In genomic region chr22:39314251-39314971, GRCh38 we compare ENCODE assay signal across 10 cellular contexts. TPM values are rescaled to one million over a fixed set of nuclear protein-coding genes. Genes with fewer than 3 reads are reported as not detected.
A peak's percentile ranks its signal among the peaks of the same experiment; 100 is the strongest.
DNase-seq lines count a peak whose midpoint lies in the region; ATAC-seq and TF ChIP-seq lines count a peak whose summit lies in the region.
"Had no signal": no experiment of that assay in that cellular context is flagged by ENCODE, and none has a peak within 500 bp of the region (broad histone marks: within the 10 kb centered on the region; RNA-seq: fewer than 3 reads in every experiment).

No MANE protein-coding gene starts in this region.

- peaks cover 34% of the 10 kb centered on the region for H3K4me1 Mint-ChIP-seq in endodermal cell

- intact Hi-C loops in Panc1 (cut with micrococcal nuclease; ENCODE audit: unreplicated experiment) (loop anchor here (5.0 kb wide), 1 partner anchor 142 kb away; no protein-coding TSS in a partner anchor), posterior cingulate gyrus (cut with DNase I) (loop anchor here (10.0 kb wide), 1 partner anchor 440 kb away; the partner anchor contains the start of gene CBX6), lower lobe of right lung (cut with DNase I) (loop anchor here (10.0 kb wide), 1 partner anchor 140 kb away; no protein-coding TSS in a partner anchor)

- TF ChIP-seq CTCF in Panc1 (IDR thresholded peaks at IDR 0.05) (peak; percentile 41), endodermal cell (conservative IDR thresholded peaks at IDR 0.05) (peak; percentile 67), lower lobe of right lung (IDR thresholded peaks at IDR 0.05) (no peak)

- H3K4me3 Mint-ChIP-seq in endodermal cell = peak overlapping the region; percentile 100

- ATAC-seq in Panc1 (no peak), lower lobe of right lung (no peak)

- H3K9me3 ChIP-seq in Panc1 (ENCODE audit: control insufficient read depth, insufficient read depth, low read depth, low read length) = no peaks in the 10 kb centered on the region
- H3K9me3 ChIP-seq in endodermal cell (ENCODE audit: control insufficient read depth, low read length) = no peaks in the 10 kb centered on the region
- no peaks in the 10 kb centered on the region for H3K9me3 ChIP-seq in skeletal muscle tissue (ENCODE audit: control insufficient read depth in 3 of 3, low read length in 3 of 3)
- no peaks in the 10 kb centered on the region for H3K9me3 ChIP-seq in lower lobe of right lung

- H3K4me3 ChIP-seq in Panc1 (ENCODE audit: low read depth in 2 of 2, low read length in 2 of 2) (peak overlapping the region; percentile 91 to 96), endodermal cell (ENCODE audit: low read length) (peak overlapping the region; percentile 18), skeletal muscle tissue (ENCODE audit: low read length in 3 of 3) (peak overlapping the region in 1 of 3 donors; percentile 49), lower lobe of right lung (no peak overlapping the region)

- H3K27ac Mint-ChIP-seq in endodermal cell = peak overlapping the region; percentile 100

- H3K4me1 ChIP-seq in Panc1 (ENCODE audit: control insufficient read depth, insufficient read depth, low read length) = peaks cover 58% of the 10 kb centered on the region
- peaks cover 3% of the 10 kb centered on the region for H3K4me1 ChIP-seq in endodermal cell (ENCODE audit: control insufficient read depth, insufficient read depth, low read length)
- peaks cover 61 to 71% (median 61%) of the 10 kb centered on the region in 3 donors for H3K4me1 ChIP-seq in skeletal muscle tissue (ENCODE audit: control insufficient read depth in 3 of 3, insufficient read depth in 3 of 3, low read length in 3 of 3)
- peaks cover 69% of the 10 kb centered on the region for H3K4me1 ChIP-seq in lower lobe of right lung

- H3K27ac ChIP-seq in Panc1 (ENCODE audit: low read length) (peak overlapping the region; percentile 98), endodermal cell (ENCODE audit: low read depth, low read length) (no peak overlapping the region), skeletal muscle tissue (ENCODE audit: low read depth, low read length) (no peak overlapping the region), lower lobe of right lung (no peak overlapping the region)

- WGBS in endodermal cell (ENCODE audit: insufficient coverage in 1 of 2, insufficient read length in 1 of 2), 2 experiments = 95 to 100% methylated on average over 5 to 14 of the region's 14 CpGs

- no peaks in the 10 kb centered on the region for H3K27me3 Mint-ChIP-seq in endodermal cell (ENCODE audit: insufficient read depth)

- no TSS peak for BruUV-seq in Panc1 (replicated peaks; lab: Mats Ljungman, UMichigan)

- in situ Hi-C loops in Panc1 (cut with HindIII; ENCODE audit: low pct_unique_long_range_greater_than_20kb, low sequenced_read_pairs) = no loop called here

- H3K36me3 ChIP-seq in Panc1 (ENCODE audit: control insufficient read depth, insufficient read depth, low read length) (peaks cover 20% of the 10 kb centered on the region), endodermal cell (ENCODE audit: control insufficient read depth, insufficient read depth, low read length) (peaks cover 76% of the 10 kb centered on the region), skeletal muscle tissue (ENCODE audit: control insufficient read depth in 3 of 3, insufficient read depth in 3 of 3, low read length in 3 of 3) (peaks cover 64 to 68% (median 65%) of the 10 kb centered on the region in 3 donors), lower lobe of right lung (peaks cover 69% of the 10 kb centered on the region)

- POLR2A ChIA-PET in Panc1 (lab: Charles Lee) = interaction anchor here (0.5 kb wide), 1 partner anchor 31 kb away, joined by 3 read pairs; no protein-coding TSS in a partner anchor

- peaks cover 83% of the 10 kb centered on the region for H3K36me3 Mint-ChIP-seq in endodermal cell (ENCODE audit: low read depth)

- H3K9me3 Mint-ChIP-seq in endodermal cell = peaks cover 2% of the 10 kb centered on the region
- H3K9me3 Mint-ChIP-seq: immature natural killer cell had no signal

- peak; percentile 66 for DNase-seq in DMS53 (lab: John Stamatoyannopoulos, UW)
- DNase-seq in DMS53 treated with DMSO at 0.1 percent for 48 hours (lab: John Stamatoyannopoulos, UW; ENCODE audit: unreplicated experiment) = no peak
- DNase-seq in Panc1 (ENCODE audit: low read depth, low spot score) = no peak
- DNase-seq in endodermal cell = peak; percentile 74
- DNase-seq in posterior cingulate gyrus = no peak
- no peak for DNase-seq in lower lobe of right lung
- no peak for DNase-seq in inferior parietal cortex (ENCODE audit: extremely low spot score)
- DNase-seq: immature natural killer cell, NCI-H1092 had no signal

- CTCF ChIA-PET in Panc1 (lab: Charles Lee) = no interaction called here

- H3K27me3 ChIP-seq in Panc1 (ENCODE audit: control insufficient read depth, insufficient read depth, low read length) (no peaks in the 10 kb centered on the region), endodermal cell (ENCODE audit: control insufficient read depth, insufficient read depth, low read length, poor library complexity, severe bottlenecking) (no peaks in the 10 kb centered on the region), skeletal muscle tissue (ENCODE audit: control insufficient read depth in 3 of 3, insufficient read depth in 3 of 3, low read length in 3 of 3) (no peaks in the 10 kb centered on the region), lower lobe of right lung (ENCODE audit: low read depth) (no peaks in the 10 kb centered on the region)

- peak overlapping the region; percentile 29 for H3K9ac ChIP-seq in endodermal cell (ENCODE audit: extremely low read depth, low read length, poor library complexity, severe bottlenecking)
- H3K9ac ChIP-seq in skeletal muscle tissue (ENCODE audit: low read depth in 1 of 3, low read length in 3 of 3) = peak overlapping the region in 2 of 3 donors; percentile 16 to 76

RNA-seq across cellular contexts. Expression of gene RPL3, which starts 5.0 kb away (rescaled TPM):
- 885 TPM for total RNA-seq in Panc1 (2021; ENCODE audit: unreplicated experiment)
- polyA plus RNA-seq in Panc1 (2012; ENCODE audit: insufficient read length) = 1,559 TPM
- 1,000 to 10,000 TPM; 2,218 to 2,701 TPM for total RNA-seq in endodermal cell
- 2,540 TPM for polyA plus RNA-seq in endodermal cell (2013, experiment 1 of 2)
- polyA plus RNA-seq in endodermal cell (2013, experiment 2 of 2) = 2,353 TPM
- total RNA-seq in skeletal muscle tissue = 2,602 TPM
- total RNA-seq in lower lobe of right lung = 1,467 TPM

RNA-seq across cellular contexts. Expression of gene SYNGR1, which starts 35.4 kb away (rescaled TPM):
- total RNA-seq in Panc1 (2021; ENCODE audit: unreplicated experiment) (17.8 TPM), endodermal cell (10 to 100 TPM; 19.0 to 36.3 TPM), skeletal muscle tissue (5.7 TPM), lower lobe of right lung (13.4 TPM)
- 47.0 TPM for polyA plus RNA-seq in Panc1 (2012; ENCODE audit: insufficient read length)
- 32.9 TPM for polyA plus RNA-seq in endodermal cell (2013, experiment 1 of 2)
- polyA plus RNA-seq in endodermal cell (2013, experiment 2 of 2) = 28.3 TPM

Comparison
In these comparisons a context has a peak if more than half of its experiments do, and no peak if none do; other contexts are left out.
1. DNase-seq: peak in DMS53 (single experiment) and endodermal cell (single experiment); none in DMS53 treated with DMSO at 0.1 percent for 48 hours (single experiment), Panc1 (single experiment), posterior cingulate gyrus (0 of 10), lower lobe of right lung (single experiment) and inferior parietal cortex (single experiment).